ENCODE assay signal across 15 cellular contexts in genomic region chr13:48949566-48950506, GRCh38.
"Had no signal": no experiment of that assay in that cellular context is flagged by ENCODE, and none has a peak within 500 bp of the region (broad histone marks: within the 10 kb centered on the region; RNA-seq: fewer than 3 reads in every experiment).

No MANE protein-coding gene starts in this region.

- H3K9me3 ChIP-seq: gastroesophageal sphincter, heart right ventricle, sigmoid colon, spleen, thoracic aorta had no signal

- H3K27ac ChIP-seq: gastroesophageal sphincter, heart right ventricle, sigmoid colon, spleen had no signal

- H3K4me1 ChIP-seq: heart right ventricle, spleen had no signal

- H3K4me3 ChIP-seq: gastroesophageal sphincter, heart right ventricle, sigmoid colon, spleen, thoracic aorta had no signal

- FAIRE-seq: colon, TTC549 had no signal

- ATAC-seq: gastroesophageal sphincter; heart right ventricle; stimulated activated memory B cell treated with anti-CD40 and anti-IgM and Interleukin-4, amounts not matched to agents 10 μg/mL and 1 μg/mL and 100 μg/mL, for 72 hours had no signal

- H3K36me3 ChIP-seq: gastroesophageal sphincter, heart right ventricle, sigmoid colon, spleen, thoracic aorta had no signal

- DNase-seq: activated CD4-positive, alpha-beta T cell treated with anti-CD3 and anti-CD28 coated beads, Interleukin-2, amount 50 U/mL, for 4 hours; activated naive CD4-positive, alpha-beta T cell; activated naive CD8-positive, alpha-beta T cell treated with anti-CD3 and anti-CD28 coated beads for 36 hours; central memory CD4-positive, alpha-beta T cell; erythroblast; heart right ventricle; immature natural killer cell; sigmoid colon; spleen; stimulated activated CD4-positive, alpha-beta T cell treated with anti-CD3 and anti-CD28 coated beads, Interleukin-4, amount 100 ng/mL, for 4 hours had no signal

- H3K27me3 ChIP-seq: gastroesophageal sphincter, heart right ventricle, sigmoid colon, spleen had no signal
